10 cellular contexts compared by ENCODE assay signal in the genomic region with DNA sequence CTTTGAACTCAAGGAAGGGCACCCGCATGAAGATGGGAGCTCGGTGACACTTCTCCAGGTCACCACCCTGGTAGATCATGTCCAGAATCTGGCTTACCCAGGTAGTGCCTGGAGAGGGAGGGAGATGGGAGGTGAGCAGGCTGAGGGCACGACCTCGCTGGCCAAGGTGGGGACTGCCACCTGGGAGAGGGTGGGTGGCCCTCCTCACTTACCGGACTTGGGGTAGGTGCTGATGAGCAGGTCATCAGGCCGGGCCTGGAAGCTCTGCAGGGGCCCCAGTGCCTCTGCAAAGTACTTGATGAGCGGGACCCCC. TPM values are rescaled to one million over a fixed set of nuclear protein-coding genes. Genes with fewer than 3 reads are reported as not detected.
DNase-seq lines count a peak whose midpoint lies in the region; ATAC-seq and TF ChIP-seq lines count a peak whose summit lies in the region.
"Not testable (repeated sequence)": the region's sequence is repeated elsewhere in the genome, so short reads cannot be mapped to it uniquely, and the experiment has no call there.
"Had no signal": no experiment of that assay in that cellular context is flagged by ENCODE, and none has a peak within 500 bp of the region (broad histone marks: within the 10 kb centered on the region; RNA-seq: fewer than 3 reads in every experiment).

No MANE protein-coding gene starts in this region.

- DNase-seq in activated CD8-positive, alpha-beta memory T cell treated with anti-CD3 and anti-CD28 coated beads for 24 hours = peak; percentile 58
- not testable (repeated sequence) for DNase-seq in activated naive CD8-positive, alpha-beta T cell treated with anti-CD3 and anti-CD28 coated beads, Interleukin-2, amount 10 ng/mL, durations not matched to agents 7 days and 5 days; right lobe of liver; stimulated activated effector memory CD8-positive, alpha-beta T cell treated with anti-CD3 and anti-CD28 coated beads, Interleukin-12 subunit alpha, Interleukin-12 subunit beta, amount 100 ng/mL, for 72 hours (ENCODE audit: low spot score in 2 of 2)
- DNase-seq in endodermal cell = peak; percentile 34

- not testable (repeated sequence) for TF ChIP-seq CTCF in endodermal cell (conservative IDR thresholded peaks at IDR 0.05); right lobe of liver (IDR thresholded peaks at IDR 0.05); parathyroid adenoma (IDR thresholded peaks at IDR 0.05)

- not testable (repeated sequence) for H2AFZ ChIP-seq in parathyroid adenoma

- not testable (repeated sequence) for H3K36me3 ChIP-seq in endodermal cell (ENCODE audit: control insufficient read depth, insufficient read depth, low read length); parathyroid adenoma (ENCODE audit: control insufficient read depth, insufficient read depth, low read length)
- peaks cover 0 to 21% (median 11%) of the 10 kb centered on the region in 4 donors for H3K36me3 ChIP-seq in right lobe of liver

- H3K27ac ChIP-seq in endodermal cell (ENCODE audit: low read depth, low read length); right lobe of liver: not testable (repeated sequence)
- peak overlapping the region; percentile 90 for H3K27ac ChIP-seq in parathyroid adenoma

- not testable (repeated sequence) for ATAC-seq in activated naive CD8-positive, alpha-beta T cell treated with anti-CD3 and anti-CD28 coated beads, Interleukin-2, amount 10 ng/mL, durations not matched to agents 7 days and 5 days (ENCODE audit: low read depth); right lobe of liver; stimulated activated effector memory CD8-positive, alpha-beta T cell treated with anti-CD3 and anti-CD28 coated beads, Interleukin-12 subunit alpha, Interleukin-12 subunit beta, amount 100 ng/mL, for 72 hours

- H3K36me3 Mint-ChIP-seq in activated naive CD8-positive, alpha-beta T cell treated with anti-CD3 and anti-CD28 coated beads, Interleukin-2, amount 10 ng/mL, durations not matched to agents 7 days and 5 days; endodermal cell (ENCODE audit: low read depth); stimulated activated effector memory CD8-positive, alpha-beta T cell treated with anti-CD3 and anti-CD28 coated beads, Interleukin-12 subunit alpha, Interleukin-12 subunit beta, amount 100 ng/mL, for 72 hours: not testable (repeated sequence)

- H3K27ac Mint-ChIP-seq in activated naive CD8-positive, alpha-beta T cell treated with anti-CD3 and anti-CD28 coated beads, Interleukin-2, amount 10 ng/mL, durations not matched to agents 7 days and 5 days = peak overlapping the region; percentile 38
- H3K27ac Mint-ChIP-seq in endodermal cell = not testable (repeated sequence)
- H3K27ac Mint-ChIP-seq in stimulated activated effector memory CD8-positive, alpha-beta T cell treated with anti-CD3 and anti-CD28 coated beads, Interleukin-12 subunit alpha, Interleukin-12 subunit beta, amount 100 ng/mL, for 72 hours = peak overlapping the region; percentile 40

- H3K9ac ChIP-seq in endodermal cell (ENCODE audit: extremely low read depth, low read length, poor library complexity, severe bottlenecking); parathyroid adenoma: not testable (repeated sequence)

- not testable (repeated sequence) for H3K4me1 ChIP-seq in endodermal cell (ENCODE audit: control insufficient read depth, insufficient read depth, low read length)
- peaks cover 0 to 36% (median 7%) of the 10 kb centered on the region in 4 donors for H3K4me1 ChIP-seq in right lobe of liver
- peaks cover 22% of the 10 kb centered on the region for H3K4me1 ChIP-seq in parathyroid adenoma

- 92% methylated on average over 2 of the region's 7 CpGs; no CpG with 5 or more reads in 1 of the 2 experiments for WGBS in endodermal cell (ENCODE audit: insufficient coverage in 1 of 2, insufficient read length in 1 of 2), 2 experiments
- WGBS in right lobe of liver (ENCODE audit: insufficient coverage, low coverage, low lambda C conversion rate, missing lambda C conversion rate) = 95% methylated on average over 6 of the region's 7 CpGs

- H3K27me3 Mint-ChIP-seq in activated naive CD8-positive, alpha-beta T cell treated with anti-CD3 and anti-CD28 coated beads, Interleukin-2, amount 10 ng/mL, durations not matched to agents 7 days and 5 days; endodermal cell (ENCODE audit: insufficient read depth): not testable (repeated sequence)

- not testable (repeated sequence) for H3K9me3 ChIP-seq in endodermal cell (ENCODE audit: control insufficient read depth, low read length); right lobe of liver; parathyroid adenoma (ENCODE audit: control insufficient read depth, low read length)

- peaks cover 14% of the 10 kb centered on the region for H3K4me1 Mint-ChIP-seq in activated naive CD8-positive, alpha-beta T cell treated with anti-CD3 and anti-CD28 coated beads, Interleukin-2, amount 10 ng/mL, durations not matched to agents 7 days and 5 days
- H3K4me1 Mint-ChIP-seq in endodermal cell = not testable (repeated sequence)
- H3K4me1 Mint-ChIP-seq in stimulated activated effector memory CD8-positive, alpha-beta T cell treated with anti-CD3 and anti-CD28 coated beads, Interleukin-12 subunit alpha, Interleukin-12 subunit beta, amount 100 ng/mL, for 72 hours = peaks cover 10% of the 10 kb centered on the region

- not testable (repeated sequence) for H3K4me3 ChIP-seq in endodermal cell (ENCODE audit: low read length); parathyroid adenoma (ENCODE audit: low read depth, low read length)
- H3K4me3 ChIP-seq in right lobe of liver = peak overlapping the region in 2 of 3 donors; percentile 62 to 73

- H3K4me2 ChIP-seq in parathyroid adenoma (ENCODE audit: low read length) = not testable (repeated sequence)

- not testable (repeated sequence) for H3K27me3 ChIP-seq in endodermal cell (ENCODE audit: control insufficient read depth, insufficient read depth, low read length, poor library complexity, severe bottlenecking); right lobe of liver; parathyroid adenoma (ENCODE audit: control insufficient read depth, insufficient read depth, low read length)

- intact Hi-C loops in right lobe of liver (cut with DNase I) = not testable (repeated sequence)

- not testable (repeated sequence) for H3K4me3 Mint-ChIP-seq in activated naive CD8-positive, alpha-beta T cell treated with anti-CD3 and anti-CD28 coated beads, Interleukin-2, amount 10 ng/mL, durations not matched to agents 7 days and 5 days; endodermal cell; stimulated activated effector memory CD8-positive, alpha-beta T cell treated with anti-CD3 and anti-CD28 coated beads, Interleukin-12 subunit alpha, Interleukin-12 subunit beta, amount 100 ng/mL, for 72 hours

- POLR2A ChIA-PET in activated naive CD8-positive, alpha-beta T cell treated with anti-CD3 and anti-CD28 coated beads, Interleukin-2, amount 10 ng/mL, durations not matched to agents 7 days and 5 days (lab: Charles Lee) = not testable (repeated sequence)

- not testable (repeated sequence) for H3K79me2 ChIP-seq in parathyroid adenoma

- not testable (repeated sequence) for H3K9me3 Mint-ChIP-seq in activated naive CD8-positive, alpha-beta T cell treated with anti-CD3 and anti-CD28 coated beads, Interleukin-2, amount 10 ng/mL, durations not matched to agents 7 days and 5 days; endodermal cell; stimulated activated effector memory CD8-positive, alpha-beta T cell treated with anti-CD3 and anti-CD28 coated beads, Interleukin-12 subunit alpha, Interleukin-12 subunit beta, amount 100 ng/mL, for 72 hours

- not testable (repeated sequence) for TF ChIP-seq POLR2A in right lobe of liver (IDR thresholded peaks at IDR 0.05)

RNA-seq across cellular contexts. Expression of a gene that starts 1.4 kb away (rescaled TPM):
- total RNA-seq in activated naive CD8-positive, alpha-beta T cell treated with anti-CD3 and anti-CD28 coated beads, Interleukin-2, amount 10 ng/mL, durations not matched to agents 7 days and 5 days = 10 to 100 TPM; 16.3 to 17.5 TPM
- total RNA-seq in endodermal cell (1 to 10 TPM; 4.3 to 7.2 TPM), right lobe of liver (100 to 1,000 TPM; 132 to 335 (median 207) TPM)
- polyA plus RNA-seq in endodermal cell (2013, experiment 1 of 2) = 4.4 TPM
- polyA plus RNA-seq in endodermal cell (2013, experiment 2 of 2) = 7.2 TPM
- total RNA-seq: GM23248 had no signal
- polyA plus RNA-seq: GM23248 had no signal

RNA-seq across cellular contexts. Expression of a gene that starts 11.6 kb away (rescaled TPM):
- total RNA-seq in activated naive CD8-positive, alpha-beta T cell treated with anti-CD3 and anti-CD28 coated beads, Interleukin-2, amount 10 ng/mL, durations not matched to agents 7 days and 5 days = 1 to 10 TPM in 1 of 2 experiments, under 1 TPM in 1; 0.91 to 1.0 TPM
- total RNA-seq in endodermal cell (1 to 10 TPM in 1 of 2 donors, under 1 TPM in 1; 0.29 to 1.9 TPM), right lobe of liver (10 to 100 TPM; 10.1 to 48.3 (median 18.0) TPM)
- 1.2 TPM for polyA plus RNA-seq in endodermal cell (2013, experiment 1 of 2)
- 0.54 TPM for polyA plus RNA-seq in endodermal cell (2013, experiment 2 of 2)
- total RNA-seq: Daoy, GM23248 had no signal
- polyA plus RNA-seq: GM23248 had no signal

RNA-seq across cellular contexts. Expression of a gene that starts 29.4 kb away (rescaled TPM):
- 1 to 10 TPM; 1.1 to 2.4 TPM for total RNA-seq in activated naive CD8-positive, alpha-beta T cell treated with anti-CD3 and anti-CD28 coated beads, Interleukin-2, amount 10 ng/mL, durations not matched to agents 7 days and 5 days
- total RNA-seq in endodermal cell (under 1 TPM in 1 of 2 donors, not detected in 1; 0.35 TPM), right lobe of liver (1 to 10 TPM in 1 of 6 experiments, under 1 TPM in 2, not detected in 3; 0.89 to 2.1 (median 0.93) TPM)
- not detected for polyA plus RNA-seq in endodermal cell (2013, experiment 1 of 2)
- polyA plus RNA-seq in endodermal cell (2013, experiment 2 of 2) = not detected
- total RNA-seq: CD4-positive, alpha-beta memory T cell; Daoy; GM23248; H4 had no signal
- polyA plus RNA-seq: CD4-positive, alpha-beta memory T cell; GM23248 had no signal

RNA-seq across cellular contexts. Expression of a gene that starts 54.7 kb away (rescaled TPM):
- 10 to 100 TPM; 47.0 to 49.8 TPM for total RNA-seq in activated naive CD8-positive, alpha-beta T cell treated with anti-CD3 and anti-CD28 coated beads, Interleukin-2, amount 10 ng/mL, durations not matched to agents 7 days and 5 days
- 10 to 100 TPM; 16.5 to 18.9 TPM for total RNA-seq in endodermal cell
- 20.2 TPM for polyA plus RNA-seq in endodermal cell (2013, experiment 1 of 2)
- 17.8 TPM for polyA plus RNA-seq in endodermal cell (2013, experiment 2 of 2)
- 10 to 100 TPM; 14.5 to 17.9 (median 15.4) TPM for total RNA-seq in right lobe of liver

Comparison
In these comparisons a context has a peak if more than half of its experiments do, and no peak if none do; other contexts are left out.
1. RNA of a gene that starts 1.4 kb away (total RNA-seq): 132 to 335 TPM in right lobe of liver; 16.3 to 17.5 TPM in activated naive CD8-positive, alpha-beta T cell treated with anti-CD3 and anti-CD28 coated beads, Interleukin-2, amount 10 ng/mL, durations not matched to agents 7 days and 5 days and 4.3 to 7.2 TPM in endodermal cell; every median in the first group is over 4 times any median in the second.